Comparison of ENCODE assay signal across 8 cellular contexts in the genomic region with DNA sequence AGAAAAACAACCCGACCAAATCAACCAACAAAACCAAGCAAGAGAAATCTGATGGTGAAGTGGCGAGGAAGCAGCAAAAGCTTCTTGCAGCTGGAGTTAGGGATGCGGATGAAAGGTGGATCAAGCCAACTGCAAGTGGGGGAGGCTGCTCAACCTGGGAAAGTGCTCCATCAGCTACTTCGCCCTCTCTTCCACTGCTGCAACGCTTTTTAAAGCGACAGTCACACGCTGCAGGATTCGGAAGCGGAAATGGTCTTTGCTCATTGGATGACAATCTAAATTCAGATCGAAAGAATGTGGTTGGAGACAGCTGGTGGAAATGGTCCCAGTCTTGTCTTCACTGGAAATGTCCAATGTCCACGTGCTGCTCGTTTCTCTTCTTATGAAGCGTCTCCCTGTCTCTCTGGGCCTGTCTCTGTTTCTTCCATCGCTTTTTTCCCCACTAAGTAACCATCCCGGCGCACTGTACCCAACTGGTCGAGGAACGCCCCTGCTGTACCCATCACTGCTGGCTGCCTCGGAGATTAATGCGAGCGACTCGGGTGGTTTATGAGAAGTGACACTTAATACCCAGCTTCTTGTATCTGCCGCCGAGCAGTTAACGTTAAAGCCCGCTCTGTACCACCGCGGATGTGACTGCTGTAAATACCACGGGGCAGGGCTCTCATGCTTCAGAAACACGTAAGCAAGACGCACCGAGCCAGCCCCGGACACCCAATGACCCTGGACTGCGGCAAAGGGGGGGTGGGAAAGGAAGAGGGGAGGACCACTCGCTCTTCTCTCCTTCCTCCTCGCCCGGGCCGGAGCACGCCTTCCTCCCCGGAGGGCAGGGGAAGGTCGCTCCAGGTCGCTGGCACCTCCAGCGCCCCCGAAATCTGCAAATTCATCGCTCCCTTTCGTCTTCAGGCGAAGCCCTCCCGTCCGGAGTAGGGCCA. TPM values are rescaled to one million over a fixed set of nuclear protein-coding genes. Genes with fewer than 3 reads are reported as not detected.
A peak's percentile ranks its signal among the peaks of the same experiment; 100 is the strongest.
DNase-seq lines count a peak whose midpoint lies in the region; ATAC-seq and TF ChIP-seq lines count a peak whose summit lies in the region.

No MANE protein-coding gene starts in this region.

- no peaks in the 10 kb centered on the region for H3K4me1 ChIP-seq in NT2/D1 (ENCODE audit: insufficient read depth, insufficient read length)

- in situ Hi-C loops in astrocyte of the spinal cord (cut with HindIII; ENCODE audit: low sequenced_read_pairs): no loop called here

- H3K4me3 ChIP-seq in GM12875 (ENCODE audit: low read depth, low read length) (peak overlapping the region; percentile 12), NT2/D1 (ENCODE audit: insufficient read length, low read depth) (peak overlapping the region; percentile 51), astrocyte of the spinal cord (ENCODE audit: low read depth, low read length) (peak overlapping the region; percentile 47), kidney epithelial cell (ENCODE audit: low read depth, low read length) (peak overlapping the region; percentile 49)

- H3K9me3 Mint-ChIP-seq in stimulated activated memory B cell treated with anti-CD40 and anti-IgM and Interleukin-4, amounts not matched to agents 10 μg/mL and 1 μg/mL and 100 μg/mL, for 72 hours: no peaks in the 10 kb centered on the region

- peaks cover 53% of the 10 kb centered on the region for H3K27me3 ChIP-seq in NT2/D1 (ENCODE audit: insufficient read depth, insufficient read length)
- peaks cover 9% of the 10 kb centered on the region for H3K27me3 ChIP-seq in kidney epithelial cell (ENCODE audit: control insufficient read depth, insufficient read depth, low read length)

- no peak for DNase-seq in NT2/D1 (ENCODE audit: low read depth, low spot score)
- peak; percentile 33 for DNase-seq in astrocyte of the spinal cord (ENCODE audit: low read depth, low spot score)
- DNase-seq in kidney epithelial cell (ENCODE audit: low read depth): no peak
- DNase-seq in NCI-H82 (lab: John Stamatoyannopoulos, UW): no peak
- DNase-seq in SKM-1 (lab: John Stamatoyannopoulos, UW; ENCODE audit: unreplicated experiment): no peak
- DNase-seq in NCI-H1694 treated with DMSO at 0.1 percent for 48 hours (lab: John Stamatoyannopoulos, UW): no peak

- TF ChIP-seq CTCF in GM12875 (IDR thresholded peaks at IDR 0.05; ENCODE audit: borderline replicate concordance, insufficient read depth, low read depth, low read length): no peak
- no peak for TF ChIP-seq CTCF in astrocyte of the spinal cord (IDR thresholded peaks at IDR 0.05; ENCODE audit: low read depth, low read length)
- TF ChIP-seq CTCF in kidney epithelial cell (IDR thresholded peaks at IDR 0.05; ENCODE audit: insufficient read depth, low read length, poor library complexity, severe bottlenecking): no peak

- peak overlapping the region; percentile 88 for H3K4me3 Mint-ChIP-seq in stimulated activated memory B cell treated with anti-CD40 and anti-IgM and Interleukin-4, amounts not matched to agents 10 μg/mL and 1 μg/mL and 100 μg/mL, for 72 hours

- no peaks in the 10 kb centered on the region for H3K36me3 Mint-ChIP-seq in stimulated activated memory B cell treated with anti-CD40 and anti-IgM and Interleukin-4, amounts not matched to agents 10 μg/mL and 1 μg/mL and 100 μg/mL, for 72 hours

- H3K4me1 Mint-ChIP-seq in stimulated activated memory B cell treated with anti-CD40 and anti-IgM and Interleukin-4, amounts not matched to agents 10 μg/mL and 1 μg/mL and 100 μg/mL, for 72 hours: peaks cover 42% of the 10 kb centered on the region

- H3K9me3 ChIP-seq in NT2/D1 (ENCODE audit: insufficient read depth, low read length): no peaks in the 10 kb centered on the region

- peaks cover 51% of the 10 kb centered on the region for H3K27me3 Mint-ChIP-seq in stimulated activated memory B cell treated with anti-CD40 and anti-IgM and Interleukin-4, amounts not matched to agents 10 μg/mL and 1 μg/mL and 100 μg/mL, for 72 hours

- H3K27ac Mint-ChIP-seq in stimulated activated memory B cell treated with anti-CD40 and anti-IgM and Interleukin-4, amounts not matched to agents 10 μg/mL and 1 μg/mL and 100 μg/mL, for 72 hours: peak overlapping the region; percentile 59

- peak; percentile 27 for ATAC-seq in stimulated activated memory B cell treated with anti-CD40 and anti-IgM and Interleukin-4, amounts not matched to agents 10 μg/mL and 1 μg/mL and 100 μg/mL, for 72 hours

- H3K36me3 ChIP-seq in NT2/D1 (ENCODE audit: insufficient read depth, insufficient read length, low read length) (no peaks in the 10 kb centered on the region), kidney epithelial cell (ENCODE audit: control insufficient read depth, insufficient read depth, low read length) (no peaks in the 10 kb centered on the region)

- peak overlapping the region; percentile 77 for H3K9ac ChIP-seq in NT2/D1 (ENCODE audit: insufficient read length, low read depth)

RNA-seq across cellular contexts. Expression of a gene that starts 1.9 kb away (rescaled TPM):
- 0.21 and 0.33 TPM in 2 replicates for total RNA-seq in kidney epithelial cell
